Comparison of ENCODE assay signal across 24 cellular contexts in the genomic region with DNA sequence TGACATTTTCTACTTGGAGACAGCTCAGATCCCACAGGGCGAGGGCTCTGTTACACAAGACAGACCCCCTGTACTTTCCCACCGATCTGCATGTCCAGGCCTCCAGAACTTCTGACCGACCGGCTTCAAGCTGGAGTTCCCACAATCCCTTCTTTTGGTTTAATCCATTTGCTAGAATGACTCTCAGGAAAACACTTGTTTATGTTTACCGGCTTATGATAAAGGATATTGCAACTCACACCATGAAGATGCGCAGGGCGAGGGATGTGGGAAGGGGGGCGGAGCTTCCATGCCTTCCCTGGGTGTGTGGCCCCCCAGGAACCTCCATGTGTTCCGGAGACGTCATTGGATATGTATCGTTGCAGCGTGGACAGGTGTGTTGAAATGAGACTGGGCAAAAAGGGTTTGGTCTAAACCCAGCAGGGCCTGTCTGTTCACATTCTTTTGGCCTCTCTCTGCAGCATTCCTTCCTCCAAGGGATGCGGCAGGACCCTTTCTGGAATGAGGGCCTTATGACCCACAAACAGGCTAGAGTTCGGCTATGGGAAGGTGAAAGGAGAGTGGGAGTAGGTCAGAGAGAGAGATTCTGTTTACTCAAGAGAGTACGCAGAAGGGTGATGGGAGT. TPM values are rescaled to one million over a fixed set of nuclear protein-coding genes. Genes with fewer than 3 reads are reported as not detected.
"Had no signal": no experiment of that assay in that cellular context is flagged by ENCODE, and none has a peak within 500 bp of the region (broad histone marks: within the 10 kb centered on the region; RNA-seq: fewer than 3 reads in every experiment).

No MANE protein-coding gene starts in this region.

- H3K4me3 ChIP-seq: SJCRH30 had no signal

- H3K27me3 Mint-ChIP-seq: activated CD4-positive, alpha-beta memory T cell treated with anti-CD3 and anti-CD28 coated beads, Interleukin-2, amount 10 ng/mL, durations not matched to agents 7 days and 5 days; activated naive CD4-positive, alpha-beta T cell treated with anti-CD3 and anti-CD28 coated beads, Interleukin-2, amount 10 ng/mL, durations not matched to agents 7 days and 5 days had no signal

- H3K4me3 Mint-ChIP-seq: activated CD4-positive, alpha-beta memory T cell treated with anti-CD3 and anti-CD28 coated beads, Interleukin-2, amount 10 ng/mL, durations not matched to agents 7 days and 5 days; activated naive CD4-positive, alpha-beta T cell treated with anti-CD3 and anti-CD28 coated beads, Interleukin-2, amount 10 ng/mL, durations not matched to agents 7 days and 5 days; activated naive CD8-positive, alpha-beta T cell treated with anti-CD3 and anti-CD28 coated beads for 36 hours; activated T-cell treated with anti-CD3 and anti-CD28 coated beads, Interleukin-2, amount 50 U/mL, for 72 hours had no signal

- H3K4me1 Mint-ChIP-seq: activated CD4-positive, alpha-beta memory T cell treated with anti-CD3 and anti-CD28 coated beads, Interleukin-2, amount 10 ng/mL, durations not matched to agents 7 days and 5 days; activated naive CD4-positive, alpha-beta T cell treated with anti-CD3 and anti-CD28 coated beads, Interleukin-2, amount 10 ng/mL, durations not matched to agents 7 days and 5 days; activated naive CD8-positive, alpha-beta T cell treated with anti-CD3 and anti-CD28 coated beads for 36 hours had no signal

- H3K4me1 ChIP-seq: SJCRH30 had no signal

- H3K36me3 ChIP-seq: SJCRH30 had no signal

- H3K9me3 ChIP-seq: SJCRH30, SK-N-SH had no signal

- DNase-seq: activated CD4-positive, alpha-beta memory T cell treated with anti-CD3 and anti-CD28 coated beads, Interleukin-2, amount 10 ng/mL, durations not matched to agents 7 days and 5 days; activated CD4-positive, alpha-beta T cell treated with anti-CD3 and anti-CD28 coated beads, Interleukin-2, amount 50 U/mL, for 1 hour; activated CD4-positive, CD25-positive, alpha-beta regulatory T cell; activated CD8-positive, alpha-beta memory T cell treated with anti-CD3 and anti-CD28 coated beads, Interleukin-2, amount 50 U/mL, for 4 hours; activated gamma-delta T cell treated with Interleukin-2 at 50 U/mL for 16 hours; activated naive CD4-positive, alpha-beta T cell treated with anti-CD3 and anti-CD28 coated beads, Interleukin-2, amount 10 ng/mL, durations not matched to agents 7 days and 5 days; activated naive CD8-positive, alpha-beta T cell treated with anti-CD3 and anti-CD28 coated beads for 36 hours; activated T-cell treated with anti-CD3 and anti-CD28 coated beads, Interleukin-2, amount 50 U/mL, for 72 hours; anterior cingulate cortex; central memory CD4-positive, alpha-beta T cell; Kasumi-1; KBM-7; NCI-H1105 treated with DMSO at 0.1 percent for 48 hours; NCI-H1436 treated with DMSO at 0.1 percent for 48 hours; NCI-H187; NCI-H2081; NCI-H446; NCI-H524; SJCRH30; SK-N-SH; T-helper 1 cell had no signal

- H3K36me3 Mint-ChIP-seq: activated naive CD4-positive, alpha-beta T cell treated with anti-CD3 and anti-CD28 coated beads, Interleukin-2, amount 10 ng/mL, durations not matched to agents 7 days and 5 days; activated naive CD8-positive, alpha-beta T cell treated with anti-CD3 and anti-CD28 coated beads for 36 hours had no signal

- H3K9me3 Mint-ChIP-seq: activated CD4-positive, alpha-beta memory T cell treated with anti-CD3 and anti-CD28 coated beads, Interleukin-2, amount 10 ng/mL, durations not matched to agents 7 days and 5 days; activated naive CD4-positive, alpha-beta T cell treated with anti-CD3 and anti-CD28 coated beads, Interleukin-2, amount 10 ng/mL, durations not matched to agents 7 days and 5 days; activated naive CD8-positive, alpha-beta T cell treated with anti-CD3 and anti-CD28 coated beads for 36 hours; activated T-cell treated with anti-CD3 and anti-CD28 coated beads, Interleukin-2, amount 50 U/mL, for 72 hours; activated T-helper 2 cell treated with anti-CD3 and anti-CD28 coated beads, Interferon-gamma antibody, Interleukin-2, Interleukin-4, amounts not matched to agents 10 μg/mL and 5 μg/mL and 100 μg/mL, durations not matched to agents 14 hours and 24 hours and 36 hours had no signal

- H3K4me2 ChIP-seq: SK-N-SH had no signal

- H3K27ac Mint-ChIP-seq: activated CD4-positive, alpha-beta memory T cell treated with anti-CD3 and anti-CD28 coated beads, Interleukin-2, amount 10 ng/mL, durations not matched to agents 7 days and 5 days; activated naive CD4-positive, alpha-beta T cell treated with anti-CD3 and anti-CD28 coated beads, Interleukin-2, amount 10 ng/mL, durations not matched to agents 7 days and 5 days; activated naive CD8-positive, alpha-beta T cell treated with anti-CD3 and anti-CD28 coated beads for 36 hours; activated T-cell treated with anti-CD3 and anti-CD28 coated beads, Interleukin-2, amount 50 U/mL, for 72 hours; activated T-helper 2 cell treated with anti-CD3 and anti-CD28 coated beads, Interferon-gamma antibody, Interleukin-2, Interleukin-4, amounts not matched to agents 10 μg/mL and 5 μg/mL and 100 μg/mL, durations not matched to agents 14 hours and 24 hours and 36 hours had no signal

- H3K9ac ChIP-seq: SK-N-SH had no signal

- H3K27ac ChIP-seq: SJCRH30, VCaP had no signal

- H3K27me3 ChIP-seq: SJCRH30 had no signal

- H3K9me2 ChIP-seq: SK-N-SH had no signal

- ATAC-seq: activated T-cell treated with anti-CD3 and anti-CD28 coated beads, Interleukin-2, amount 50 U/mL, for 72 hours had no signal

RNA-seq across cellular contexts. Expression of gene IGSF5, which starts 7.5 kb away (rescaled TPM):
- total RNA-seq: activated CD4-positive, alpha-beta memory T cell treated with anti-CD3 and anti-CD28 coated beads, Interleukin-2, amount 10 ng/mL, durations not matched to agents 7 days and 5 days; activated naive CD8-positive, alpha-beta T cell treated with anti-CD3 and anti-CD28 coated beads for 36 hours; activated T-cell treated with anti-CD3 and anti-CD28 coated beads, Interleukin-2, amount 50 U/mL, for 72 hours; activated T-helper 2 cell treated with anti-CD3 and anti-CD28 coated beads, Interferon-gamma antibody, Interleukin-2, Interleukin-4, amounts not matched to agents 10 μg/mL and 5 μg/mL and 100 μg/mL, durations not matched to agents 14 hours and 24 hours and 36 hours; T-helper 2 cell treated with Interferon-gamma antibody and Interleukin-4, amounts not matched to agents 100 ng/mL and 5 ng/mL, for 36 hours had no signal
